ENCODE assay signal across 1 cellular context in the genomic region with DNA sequence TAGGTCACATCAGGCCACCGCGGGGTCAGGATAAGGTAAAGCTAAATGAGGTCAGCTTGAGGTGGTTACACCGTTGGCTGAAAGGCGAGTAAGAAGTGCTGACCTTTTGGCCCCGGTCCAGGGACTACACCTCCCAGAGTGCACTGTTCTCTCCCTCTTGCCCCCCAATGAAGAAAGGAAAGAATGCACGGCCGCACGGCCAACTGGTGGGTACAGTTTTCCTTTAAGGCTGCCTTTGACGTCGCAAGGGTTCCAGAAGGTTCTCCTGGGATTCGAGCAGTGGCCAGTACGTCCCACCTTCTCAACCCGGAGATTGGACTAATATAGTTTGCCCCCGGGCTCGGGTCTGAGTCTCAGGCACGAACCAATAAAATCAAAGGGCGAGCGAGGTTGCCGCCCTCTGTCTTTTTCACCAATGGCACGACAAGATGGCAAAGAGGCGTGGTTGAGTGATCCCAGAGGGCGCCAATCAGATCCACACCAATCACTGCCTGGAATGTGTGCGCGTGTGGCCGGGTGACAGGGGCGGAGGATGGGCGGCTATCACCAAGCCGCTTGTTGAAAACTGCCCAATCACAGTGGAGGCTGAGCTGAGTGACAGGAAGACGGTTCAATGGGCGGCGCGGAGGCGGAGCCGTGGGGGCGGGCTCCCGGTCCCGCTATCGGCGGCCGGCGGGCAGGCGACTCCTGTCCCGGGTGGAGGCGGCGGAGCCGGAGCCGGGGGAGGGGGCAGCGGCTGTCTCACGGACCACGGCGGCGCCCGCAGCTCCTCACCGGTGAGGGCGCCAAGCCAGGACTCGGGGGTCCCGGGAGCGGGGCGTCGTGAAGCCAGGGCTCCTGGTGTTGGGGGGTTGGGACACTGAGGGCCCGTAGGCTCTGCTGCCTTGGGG.
TF ChIP-seq lines count a peak whose summit lies in the region.

A gene (plus strand): TSS at position 690 of the 890 bp plus-strand sequence. CDS start 886 bp downstream, outside the sequence.

TF ChIP-seq in HepG2, 621 proteins besides CTCF, POLR2A, EP300 and RAD21 (continued from another document and continues in another):
- TF ChIP-seq, protein P1, sequence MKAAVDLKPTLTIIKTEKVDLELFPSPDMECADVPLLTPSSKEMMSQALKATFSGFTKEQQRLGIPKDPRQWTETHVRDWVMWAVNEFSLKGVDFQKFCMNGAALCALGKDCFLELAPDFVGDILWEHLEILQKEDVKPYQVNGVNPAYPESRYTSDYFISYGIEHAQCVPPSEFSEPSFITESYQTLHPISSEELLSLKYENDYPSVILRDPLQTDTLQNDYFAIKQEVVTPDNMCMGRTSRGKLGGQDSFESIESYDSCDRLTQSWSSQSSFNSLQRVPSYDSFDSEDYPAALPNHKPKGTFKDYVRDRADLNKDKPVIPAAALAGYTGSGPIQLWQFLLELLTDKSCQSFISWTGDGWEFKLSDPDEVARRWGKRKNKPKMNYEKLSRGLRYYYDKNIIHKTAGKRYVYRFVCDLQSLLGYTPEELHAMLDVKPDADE (CRISPR knock-in tag; IDR thresholded peaks at IDR 0.05): no peak
- TF ChIP-seq MATR3 (CRISPR knock-in tag; IDR thresholded peaks at IDR 0.05) (no peak), ZSCAN25 (CRISPR knock-in tag; IDR thresholded peaks at IDR 0.05) (no peak), ZNF558 (CRISPR knock-in tag; IDR thresholded peaks at IDR 0.05; ENCODE audit: borderline replicate concordance) (no peak), ZNF577 (CRISPR knock-in tag; IDR thresholded peaks at IDR 0.05; ENCODE audit: borderline replicate concordance, low read depth) (no peak), GABPB1 (CRISPR knock-in tag; IDR thresholded peaks at IDR 0.05) (peak; percentile 73; the same call in 1 of the 2 replicates), RORA (CRISPR knock-in tag; IDR thresholded peaks at IDR 0.05) (no peak), ZNF34 (CRISPR knock-in tag; IDR thresholded peaks at IDR 0.05; ENCODE audit: borderline replicate concordance) (no peak), ZNF44 (CRISPR knock-in tag; IDR thresholded peaks at IDR 0.05) (no peak), FOXC1 (CRISPR knock-in tag; IDR thresholded peaks at IDR 0.05; ENCODE audit: borderline replicate concordance) (no peak), KLF13 (CRISPR knock-in tag; IDR thresholded peaks at IDR 0.05) (no peak), NCOA1 (CRISPR knock-in tag; IDR thresholded peaks at IDR 0.05) (no peak), SRSF4 (IDR thresholded peaks at IDR 0.05; ENCODE audit: low read depth, low read length, poor library complexity, severe bottlenecking) (no peak), HES4 (CRISPR knock-in tag; IDR thresholded peaks at IDR 0.05; ENCODE audit: borderline replicate concordance) (0 out of 2 replicates have a peak, but pooled peaks have one; percentile 43), TGIF2 (CRISPR knock-in tag; IDR thresholded peaks at IDR 0.05) (peak; percentile 55; the same call in 1 of the 2 replicates), SNAI1 (CRISPR knock-in tag; IDR thresholded peaks at IDR 0.05; ENCODE audit: borderline replicate concordance) (no peak), ZNF160 (CRISPR knock-in tag; IDR thresholded peaks at IDR 0.05) (no peak), ZNF260 (CRISPR knock-in tag; IDR thresholded peaks at IDR 0.05; ENCODE audit: borderline replicate concordance, low read depth) (no peak), MEIS1 (CRISPR knock-in tag; IDR thresholded peaks at IDR 0.05; ENCODE audit: borderline replicate concordance) (no peak), NFYC (CRISPR knock-in tag; IDR thresholded peaks at IDR 0.05) (peak; percentile 95), TEAD2 (CRISPR knock-in tag; IDR thresholded peaks at IDR 0.05) (0 out of 2 replicates have a peak, but pooled peaks have one; percentile 53), ZNF180 (CRISPR knock-in tag; IDR thresholded peaks at IDR 0.05; ENCODE audit: borderline replicate concordance, low read depth) (no peak), ZMYM4 (CRISPR knock-in tag; IDR thresholded peaks at IDR 0.05) (peak; percentile 74), NFIC (IDR thresholded peaks at IDR 0.05; ENCODE audit: low read length) (no peak), POLR2AphosphoS2 (IDR thresholded peaks at IDR 0.05; ENCODE audit: low read depth, low read length) (no peak), ADNP (CRISPR knock-in tag; IDR thresholded peaks at IDR 0.05) (no peak), CREM (IDR thresholded peaks at IDR 0.05) (peak; percentile 75), CREM (CRISPR knock-in tag; IDR thresholded peaks at IDR 0.05) (no peak), EHMT2 (IDR thresholded peaks at IDR 0.05; ENCODE audit: borderline replicate concordance, low read depth, low read length) (no peak; the same call in 1 of the 2 replicates), ZFP62 (CRISPR knock-in tag; IDR thresholded peaks at IDR 0.05) (no peak)
- TF ChIP-seq, protein P2, sequence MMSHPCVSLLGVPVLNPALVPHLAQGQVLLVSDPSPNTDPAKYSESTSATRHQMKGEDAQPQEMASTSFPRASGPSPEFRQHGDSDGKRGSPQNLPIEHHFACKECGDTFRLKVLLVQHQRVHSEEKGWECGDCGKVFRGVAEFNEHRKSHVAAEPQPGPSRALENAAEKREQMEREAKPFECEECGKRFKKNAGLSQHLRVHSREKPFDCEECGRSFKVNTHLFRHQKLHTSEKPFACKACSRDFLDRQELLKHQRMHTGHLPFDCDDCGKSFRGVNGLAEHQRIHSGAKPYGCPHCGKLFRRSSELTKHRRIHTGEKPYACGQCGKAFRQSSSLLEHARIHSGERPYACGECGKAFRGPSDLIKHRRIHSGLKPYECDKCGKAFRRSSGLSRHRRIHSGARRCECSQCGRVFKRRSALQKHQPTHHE (CRISPR knock-in tag; IDR thresholded peaks at IDR 0.05; ENCODE audit: borderline replicate concordance): no peak
- TF ChIP-seq, protein P3, sequence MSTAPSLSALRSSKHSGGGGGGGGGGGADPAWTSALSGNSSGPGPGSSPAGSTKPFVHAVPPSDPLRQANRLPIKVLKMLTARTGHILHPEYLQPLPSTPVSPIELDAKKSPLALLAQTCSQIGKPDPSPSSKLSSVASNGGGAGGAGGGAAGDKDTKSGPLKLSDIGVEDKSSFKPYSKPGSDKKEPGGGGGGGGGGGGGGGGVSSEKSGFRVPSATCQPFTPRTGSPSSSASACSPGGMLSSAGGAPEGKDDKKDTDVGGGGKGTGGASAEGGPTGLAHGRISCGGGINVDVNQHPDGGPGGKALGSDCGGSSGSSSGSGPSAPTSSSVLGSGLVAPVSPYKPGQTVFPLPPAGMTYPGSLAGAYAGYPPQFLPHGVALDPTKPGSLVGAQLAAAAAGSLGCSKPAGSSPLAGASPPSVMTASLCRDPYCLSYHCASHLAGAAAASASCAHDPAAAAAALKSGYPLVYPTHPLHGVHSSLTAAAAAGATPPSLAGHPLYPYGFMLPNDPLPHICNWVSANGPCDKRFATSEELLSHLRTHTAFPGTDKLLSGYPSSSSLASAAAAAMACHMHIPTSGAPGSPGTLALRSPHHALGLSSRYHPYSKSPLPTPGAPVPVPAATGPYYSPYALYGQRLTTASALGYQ (CRISPR knock-in tag; IDR thresholded peaks at IDR 0.05): no peak
- TF ChIP-seq, protein P4, sequence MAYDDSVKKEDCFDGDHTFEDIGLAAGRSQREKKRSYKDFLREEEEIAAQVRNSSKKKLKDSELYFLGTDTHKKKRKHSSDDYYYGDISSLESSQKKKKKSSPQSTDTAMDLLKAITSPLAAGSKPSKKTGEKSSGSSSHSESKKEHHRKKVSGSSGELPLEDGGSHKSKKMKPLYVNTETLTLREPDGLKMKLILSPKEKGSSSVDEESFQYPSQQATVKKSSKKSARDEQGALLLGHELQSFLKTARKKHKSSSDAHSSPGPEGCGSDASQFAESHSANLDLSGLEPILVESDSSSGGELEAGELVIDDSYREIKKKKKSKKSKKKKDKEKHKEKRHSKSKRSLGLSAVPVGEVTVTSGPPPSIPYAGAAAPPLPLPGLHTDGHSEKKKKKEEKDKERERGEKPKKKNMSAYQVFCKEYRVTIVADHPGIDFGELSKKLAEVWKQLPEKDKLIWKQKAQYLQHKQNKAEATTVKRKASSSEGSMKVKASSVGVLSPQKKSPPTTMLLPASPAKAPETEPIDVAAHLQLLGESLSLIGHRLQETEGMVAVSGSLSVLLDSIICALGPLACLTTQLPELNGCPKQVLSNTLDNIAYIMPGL (CRISPR knock-in tag; IDR thresholded peaks at IDR 0.05; ENCODE audit: borderline replicate concordance in 1 of 2, low read depth in 1 of 2): no peak
- TF ChIP-seq, protein P5, sequence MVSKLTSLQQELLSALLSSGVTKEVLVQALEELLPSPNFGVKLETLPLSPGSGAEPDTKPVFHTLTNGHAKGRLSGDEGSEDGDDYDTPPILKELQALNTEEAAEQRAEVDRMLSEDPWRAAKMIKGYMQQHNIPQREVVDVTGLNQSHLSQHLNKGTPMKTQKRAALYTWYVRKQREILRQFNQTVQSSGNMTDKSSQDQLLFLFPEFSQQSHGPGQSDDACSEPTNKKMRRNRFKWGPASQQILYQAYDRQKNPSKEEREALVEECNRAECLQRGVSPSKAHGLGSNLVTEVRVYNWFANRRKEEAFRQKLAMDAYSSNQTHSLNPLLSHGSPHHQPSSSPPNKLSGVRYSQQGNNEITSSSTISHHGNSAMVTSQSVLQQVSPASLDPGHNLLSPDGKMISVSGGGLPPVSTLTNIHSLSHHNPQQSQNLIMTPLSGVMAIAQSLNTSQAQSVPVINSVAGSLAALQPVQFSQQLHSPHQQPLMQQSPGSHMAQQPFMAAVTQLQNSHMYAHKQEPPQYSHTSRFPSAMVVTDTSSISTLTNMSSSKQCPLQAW (CRISPR knock-in tag; IDR thresholded peaks at IDR 0.05): peak; percentile 67
- TF ChIP-seq, protein P6, sequence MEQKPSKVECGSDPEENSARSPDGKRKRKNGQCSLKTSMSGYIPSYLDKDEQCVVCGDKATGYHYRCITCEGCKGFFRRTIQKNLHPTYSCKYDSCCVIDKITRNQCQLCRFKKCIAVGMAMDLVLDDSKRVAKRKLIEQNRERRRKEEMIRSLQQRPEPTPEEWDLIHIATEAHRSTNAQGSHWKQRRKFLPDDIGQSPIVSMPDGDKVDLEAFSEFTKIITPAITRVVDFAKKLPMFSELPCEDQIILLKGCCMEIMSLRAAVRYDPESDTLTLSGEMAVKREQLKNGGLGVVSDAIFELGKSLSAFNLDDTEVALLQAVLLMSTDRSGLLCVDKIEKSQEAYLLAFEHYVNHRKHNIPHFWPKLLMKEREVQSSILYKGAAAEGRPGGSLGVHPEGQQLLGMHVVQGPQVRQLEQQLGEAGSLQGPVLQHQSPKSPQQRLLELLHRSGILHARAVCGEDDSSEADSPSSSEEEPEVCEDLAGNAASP (CRISPR knock-in tag; IDR thresholded peaks at IDR 0.05; ENCODE audit: borderline replicate concordance): 0 out of 2 replicates have a peak, but pooled peaks have one; percentile 29
- TF ChIP-seq, protein P7, sequence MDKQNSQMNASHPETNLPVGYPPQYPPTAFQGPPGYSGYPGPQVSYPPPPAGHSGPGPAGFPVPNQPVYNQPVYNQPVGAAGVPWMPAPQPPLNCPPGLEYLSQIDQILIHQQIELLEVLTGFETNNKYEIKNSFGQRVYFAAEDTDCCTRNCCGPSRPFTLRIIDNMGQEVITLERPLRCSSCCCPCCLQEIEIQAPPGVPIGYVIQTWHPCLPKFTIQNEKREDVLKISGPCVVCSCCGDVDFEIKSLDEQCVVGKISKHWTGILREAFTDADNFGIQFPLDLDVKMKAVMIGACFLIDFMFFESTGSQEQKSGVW (CRISPR knock-in tag; IDR thresholded peaks at IDR 0.05; ENCODE audit: borderline replicate concordance): no peak
- TF ChIP-seq, protein P8, sequence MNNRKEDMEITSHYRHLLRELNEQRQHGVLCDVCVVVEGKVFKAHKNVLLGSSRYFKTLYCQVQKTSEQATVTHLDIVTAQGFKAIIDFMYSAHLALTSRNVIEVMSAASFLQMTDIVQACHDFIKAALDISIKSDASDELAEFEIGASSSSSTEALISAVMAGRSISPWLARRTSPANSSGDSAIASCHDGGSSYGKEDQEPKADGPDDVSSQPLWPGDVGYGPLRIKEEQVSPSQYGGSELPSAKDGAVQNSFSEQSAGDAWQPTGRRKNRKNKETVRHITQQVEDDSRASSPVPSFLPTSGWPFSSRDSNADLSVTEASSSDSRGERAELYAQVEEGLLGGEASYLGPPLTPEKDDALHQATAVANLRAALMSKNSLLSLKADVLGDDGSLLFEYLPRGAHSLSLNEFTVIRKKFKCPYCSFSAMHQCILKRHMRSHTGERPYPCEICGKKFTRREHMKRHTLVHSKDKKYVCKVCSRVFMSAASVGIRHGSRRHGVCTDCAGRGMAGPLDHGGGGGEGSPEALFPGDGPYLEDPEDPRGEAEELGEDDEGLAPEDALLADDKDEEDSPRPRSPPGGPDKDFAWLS (CRISPR knock-in tag; IDR thresholded peaks at IDR 0.05; ENCODE audit: borderline replicate concordance): no peak
- TF ChIP-seq, protein P9, sequence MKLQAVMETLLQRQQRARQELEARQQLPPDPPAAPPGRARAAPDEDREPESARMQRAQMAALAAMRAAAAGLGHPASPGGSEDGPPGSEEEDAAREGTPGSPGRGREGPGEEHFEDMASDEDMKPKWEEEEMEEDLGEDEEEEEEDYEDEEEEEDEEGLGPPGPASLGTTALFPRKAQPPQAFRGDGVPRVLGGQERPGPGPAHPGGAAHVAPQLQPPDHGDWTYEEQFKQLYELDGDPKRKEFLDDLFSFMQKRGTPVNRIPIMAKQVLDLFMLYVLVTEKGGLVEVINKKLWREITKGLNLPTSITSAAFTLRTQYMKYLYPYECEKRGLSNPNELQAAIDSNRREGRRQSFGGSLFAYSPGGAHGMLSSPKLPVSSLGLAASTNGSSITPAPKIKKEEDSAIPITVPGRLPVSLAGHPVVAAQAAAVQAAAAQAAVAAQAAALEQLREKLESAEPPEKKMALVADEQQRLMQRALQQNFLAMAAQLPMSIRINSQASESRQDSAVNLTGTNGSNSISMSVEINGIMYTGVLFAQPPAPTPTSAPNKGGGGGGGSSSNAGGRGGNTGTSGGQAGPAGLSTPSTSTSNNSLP (IDR thresholded peaks at IDR 0.05; ENCODE audit: low read depth, low read length): no peak
